Comparison of ENCODE assay signal across 16 cellular contexts in the genomic region with DNA sequence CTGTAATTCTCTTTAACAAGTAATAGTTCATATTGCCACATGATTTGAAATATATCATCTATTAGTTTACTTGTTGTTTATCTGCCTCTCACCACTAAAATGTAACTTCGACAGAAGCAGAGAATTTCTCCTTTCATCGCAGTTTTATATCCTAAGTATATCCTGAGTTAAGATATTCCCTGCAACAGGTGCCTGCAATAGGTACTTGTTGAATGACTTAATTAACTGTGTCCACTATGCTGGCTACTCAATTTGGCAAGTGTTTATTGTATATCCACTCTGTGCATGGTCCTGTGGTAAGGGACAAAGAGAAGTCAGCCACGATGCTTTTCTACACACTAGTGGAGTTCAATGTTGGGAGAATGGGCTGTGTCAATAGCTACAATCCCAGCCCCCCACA.
DNase-seq lines count a peak whose midpoint lies in the region; TF ChIP-seq lines count a peak whose summit lies in the region.
"Had no signal": no experiment of that assay in that cellular context is flagged by ENCODE, and none has a peak within 500 bp of the region (broad histone marks: within the 10 kb centered on the region; RNA-seq: fewer than 3 reads in every experiment).

No MANE protein-coding gene starts in this region.

- H3K27ac ChIP-seq in HEK293 (ENCODE audit: extremely low read depth, low read depth, low read length) (no peak overlapping the region), HUES6 (ENCODE audit: low read depth, low read length) (0 out of 2 replicates have a peak overlapping the region, but pooled peaks have one; percentile 23), SJSA1 (0 out of 2 replicates have a peak overlapping the region, but pooled peaks have one; percentile 37), testis (no peak overlapping the region), substantia nigra (ENCODE audit: low read depth, low read length, poor library complexity, severe bottlenecking) (no peak overlapping the region)
- H3K27ac ChIP-seq: BLaER1 had no signal

- no peak overlapping the region for H3K9ac ChIP-seq in HUES6 (ENCODE audit: low read length)
- H3K9ac ChIP-seq: BLaER1 had no signal

- intact Hi-C loops in testis (cut with DNase I; ENCODE audit: low total_unique reads) = no loop called here

- no peaks in the 10 kb centered on the region for H3K36me3 ChIP-seq in HEK293 (ENCODE audit: control insufficient read depth in 2 of 2, insufficient read depth in 1 of 2, low read length in 2 of 2)
- no peaks in the 10 kb centered on the region for H3K36me3 ChIP-seq in HUES6 (ENCODE audit: control insufficient read depth, insufficient read depth, low read length)
- no peaks in the 10 kb centered on the region for H3K36me3 ChIP-seq in SJSA1
- H3K36me3 ChIP-seq in testis (ENCODE audit: low read depth, missing control alignments) = no peaks in the 10 kb centered on the region
- H3K36me3 ChIP-seq: BE2C, BLaER1 had no signal

- DNase-seq in SJSA1 (ENCODE audit: low read depth in 1 of 2, low spot score in 2 of 2) (no peak), testis (no peak), NCI-H524 treated with DMSO at 0.1 percent for 48 hours (lab: John Stamatoyannopoulos, UW) (no peak), substantia nigra (lab: John Stamatoyannopoulos, UW) (no peak)
- DNase-seq: 8988T; ACHN; BE2C; C1 segment of cervical spinal cord; Caco-2; Calu3; CD4-positive, alpha-beta T cell; CD8-positive, alpha-beta T cell; DMS79 treated with DMSO at 0.1 percent for 48 hours had no signal

- POLR2A ChIA-PET in HEK293 (lab: Yijun Ruan, JAX) = no interaction called here

- CTCF ChIA-PET in HEK293 (lab: Yijun Ruan, JAX) = no interaction called here

- TF ChIP-seq POLR2A in testis (IDR thresholded peaks at IDR 0.05) = no peak

- H3K4me1 ChIP-seq in HEK293 (ENCODE audit: control insufficient read depth, insufficient read depth, low read length) (no peaks in the 10 kb centered on the region), HUES6 (ENCODE audit: control insufficient read depth, insufficient read depth, low read length) (peaks cover 28% of the 10 kb centered on the region), SJSA1 (replicated peaks) (peaks cover 39% of the 10 kb centered on the region), testis (no peaks in the 10 kb centered on the region)
- H3K4me1 ChIP-seq: BLaER1, Caco-2 had no signal

- 87 to 89% methylated on average over 3 of the region's 3 CpGs for WGBS in testis, 2 donors

- H3K4me3 ChIP-seq in HEK293 (ENCODE audit: low read depth, low read length) = no peak overlapping the region
- H3K4me3 ChIP-seq in HUES6 (ENCODE audit: low read depth, low read length) = no peak overlapping the region
- H3K4me3 ChIP-seq in SJSA1 = no peak overlapping the region
- H3K4me3 ChIP-seq in testis = no peak overlapping the region
- H3K4me3 ChIP-seq: BLaER1 had no signal

- H3K9me3 ChIP-seq in HEK293 (ENCODE audit: control insufficient read depth, insufficient read depth, low read depth, low read length) (no peaks in the 10 kb centered on the region), HUES6 (ENCODE audit: control insufficient read depth, insufficient read depth, low read depth, low read length) (no peaks in the 10 kb centered on the region), SJSA1 (replicated peaks) (0 out of 2 replicates have a peak, but pooled peaks cover 3% of the 10 kb centered on the region), testis (no peaks in the 10 kb centered on the region)
- H3K9me3 ChIP-seq: BE2C, Caco-2 had no signal

- TF ChIP-seq CTCF in HEK293 (tag by site-specific recombination; IDR thresholded peaks at IDR 0.05) (no peak), testis (IDR thresholded peaks at IDR 0.05) (no peak)

- H3K27me3 ChIP-seq in HUES6 (ENCODE audit: control insufficient read depth, insufficient read depth, low read length) = no peaks in the 10 kb centered on the region
- H3K27me3 ChIP-seq in SJSA1 (replicated peaks) = no peaks in the 10 kb centered on the region
- H3K27me3 ChIP-seq in testis = no peaks in the 10 kb centered on the region
- H3K27me3 ChIP-seq: BE2C, BLaER1 had no signal

TF ChIP-seq in HEK293, 187 proteins besides CTCF, POLR2A, EP300 and RAD21:
- TF ChIP-seq SCRT2 (tag by site-specific recombination; IDR thresholded peaks at IDR 0.05) (peak; percentile 79), ZNF521 (tag by site-specific recombination; IDR thresholded peaks at IDR 0.05) (no peak), ZNF133 (tag by site-specific recombination; IDR thresholded peaks at IDR 0.05) (no peak), SCRT1 (tag by site-specific recombination; IDR thresholded peaks at IDR 0.05; ENCODE audit: borderline replicate concordance) (peak; percentile 70; the same call in 1 of the 2 replicates)

Comparison
In these comparisons a context has a peak if more than half of its experiments do, and no peak if none do; other contexts are left out.
1. H3K27ac ChIP-seq: peak in HUES6 (single experiment) and SJSA1 (single experiment); none in HEK293 (single experiment), testis (0 of 2) and substantia nigra (single experiment).